ENCODE assay signal across 18 cellular contexts in the genomic region with DNA sequence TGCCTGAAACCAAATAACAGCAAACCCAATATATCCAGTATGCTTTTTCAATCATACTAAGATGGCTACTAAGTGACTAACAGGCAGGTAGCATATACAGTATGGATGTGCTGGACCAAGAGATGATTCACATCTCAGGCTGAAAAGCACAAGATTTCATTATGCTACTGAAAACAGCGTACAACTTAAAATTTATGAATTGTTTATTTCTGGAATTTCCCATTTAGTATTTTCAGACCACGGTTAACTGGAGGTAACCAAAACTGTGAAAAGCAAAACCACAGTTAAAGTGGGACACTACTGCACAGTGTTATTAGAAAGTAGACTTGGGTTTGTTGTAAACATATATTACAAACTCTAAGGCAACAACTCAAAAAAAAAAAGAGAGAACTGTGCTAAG.
DNase-seq lines count a peak whose midpoint lies in the region; ATAC-seq and TF ChIP-seq lines count a peak whose summit lies in the region.
"Had no signal": no experiment of that assay in that cellular context is flagged by ENCODE, and none has a peak within 500 bp of the region (broad histone marks: within the 10 kb centered on the region; RNA-seq: fewer than 3 reads in every experiment).

No MANE protein-coding gene starts in this region.

- no peak overlapping the region for H3K9ac ChIP-seq in KMS-11

- H3K9me3 ChIP-seq in esophagus squamous epithelium = no peaks in the 10 kb centered on the region

- H3K27ac ChIP-seq in KMS-11 (no peak overlapping the region; the same call in 1 of the 2 replicates), esophagus squamous epithelium (no peak overlapping the region)
- H3K27ac ChIP-seq: esophagus muscularis mucosa, sigmoid colon, tibial artery had no signal

- peaks cover 5% of the 10 kb centered on the region; the same call in 1 of the 2 replicates for H4K20me1 ChIP-seq in KMS-11 (ENCODE audit: insufficient read depth)

- peaks cover 90% of the 10 kb centered on the region for H3K79me2 ChIP-seq in KMS-11 (ENCODE audit: insufficient read depth, low read depth)

- peak overlapping the region; percentile 5; the same call in 1 of the 2 replicates for H3K4me2 ChIP-seq in KMS-11

- peaks cover 35 to 74% of the 10 kb centered on the region in 2 donors for H3K4me1 Mint-ChIP-seq in immature natural killer cell

- H3K4me3 ChIP-seq in KMS-11 (IDR thresholded peaks at IDR 0.05; ENCODE audit: insufficient read depth, low read depth, low read length) (no peak overlapping the region), esophagus squamous epithelium (no peak overlapping the region)
- H3K4me3 ChIP-seq: esophagus muscularis mucosa, sigmoid colon, tibial artery had no signal

- WGBS in esophagus squamous epithelium, 2 donors = 67 to 84% methylated on average over 2 of the region's 2 CpGs

- H3K27ac Mint-ChIP-seq in immature natural killer cell = peak overlapping the region; percentile 52 to 87 (median 84)
- H3K27ac Mint-ChIP-seq: B cell had no signal

- TF ChIP-seq POLR2A in esophagus squamous epithelium (IDR thresholded peaks at IDR 0.05) = no peak

- H3K9me3 Mint-ChIP-seq in immature natural killer cell = no peaks in the 10 kb centered on the region

- H3K27me3 Mint-ChIP-seq in immature natural killer cell (ENCODE audit: low read depth in 3 of 3) = peaks cover 0 to 2% (median 0%) of the 10 kb centered on the region in 3 donors
- H3K27me3 Mint-ChIP-seq: B cell had no signal

- H3K36me3 ChIP-seq in KMS-11 (ENCODE audit: insufficient read depth) (no peaks in the 10 kb centered on the region), esophagus squamous epithelium (peaks cover 0 to 40% (median 0%) of the 10 kb centered on the region in 3 donors)

- TF ChIP-seq CTCF in KMS-11 (conservative IDR thresholded peaks at IDR 0.05; ENCODE audit: low read depth, low read length) = no peak
- no peak for TF ChIP-seq CTCF in esophagus squamous epithelium (IDR thresholded peaks at IDR 0.05)

- H3K4me3 Mint-ChIP-seq in immature natural killer cell = peak overlapping the region; percentile 14 to 59 (median 33)
- H3K4me3 Mint-ChIP-seq: B cell had no signal

- H2AFZ ChIP-seq in KMS-11 (ENCODE audit: low read depth) = no peak overlapping the region

- peaks cover 0 to 11% (median 5%) of the 10 kb centered on the region in 3 donors for H3K36me3 Mint-ChIP-seq in immature natural killer cell

- DNase-seq in immature natural killer cell (peak; percentile 33 to 39 (median 34)), T1000 (lab: John Stamatoyannopoulos, UW) (no peak), nucleus accumbens (lab: John Stamatoyannopoulos, UW) (no peak), esophagus squamous epithelium (lab: John Stamatoyannopoulos, UW) (no peak)
- no peak for DNase-seq in stimulated activated CD4-positive, alpha-beta T cell treated with anti-CD3 and anti-CD28 coated beads, Interleukin-4, amount 100 ng/mL, for 4 hours
- DNase-seq: activated CD4-positive, alpha-beta T cell treated with anti-CD3 and anti-CD28 coated beads, Interleukin-2, amount 50 U/mL, for 48 hours; head of caudate nucleus; KBM-7; NCI-H146; NCI-H446 treated with DMSO at 0.1 percent for 48 hours; sigmoid colon; tibial artery had no signal

- intact Hi-C loops in esophagus squamous epithelium (cut with DNase I) = no loop called here

- no peaks in the 10 kb centered on the region for H3K27me3 ChIP-seq in KMS-11 (ENCODE audit: insufficient read depth, low read depth)
- no peaks in the 10 kb centered on the region for H3K27me3 ChIP-seq in esophagus squamous epithelium
- H3K27me3 ChIP-seq: esophagus muscularis mucosa, sigmoid colon, tibial artery had no signal

- peak; percentile 50 for ATAC-seq in GM18502 (IDR thresholded peaks at IDR 0.05; ENCODE audit: poor library complexity, unreplicated experiment)
- peak; percentile 44 for ATAC-seq in GM21390 (IDR thresholded peaks at IDR 0.05; ENCODE audit: unreplicated experiment)
- ATAC-seq: HCT116 had no signal

- H3K4me1 ChIP-seq in KMS-11 (ENCODE audit: low read depth, poor library complexity, severe bottlenecking) (peaks cover 54% of the 10 kb centered on the region), esophagus squamous epithelium (peaks cover 0 to 8% (median 0%) of the 10 kb centered on the region in 3 donors)

Comparison
In these comparisons a context has a peak if more than half of its experiments do, and no peak if none do; other contexts are left out.
1. DNase-seq: peak in immature natural killer cell (3 of 3); none in T1000 (single experiment), stimulated activated CD4-positive, alpha-beta T cell treated with anti-CD3 and anti-CD28 coated beads, Interleukin-4, amount 100 ng/mL, for 4 hours (0 of 2), nucleus accumbens (0 of 56) and esophagus squamous epithelium (single experiment).